23 cellular contexts compared by ENCODE assay signal in genomic region chr10:92146072-92146471, GRCh38.
A peak's percentile ranks its signal among the peaks of the same experiment; 100 is the strongest.
DNase-seq lines count a peak whose midpoint lies in the region; ATAC-seq, FAIRE-seq and TF ChIP-seq lines count a peak whose summit lies in the region.
"Had no signal": no experiment of that assay in that cellular context is flagged by ENCODE, and none has a peak within 500 bp of the region (broad histone marks: within the 10 kb centered on the region; RNA-seq: fewer than 3 reads in every experiment).

No MANE protein-coding gene starts in this region.

- intact Hi-C loops in left ventricle myocardium inferior (cut with micrococcal nuclease) (no loop called here), cardiac septum (cut with DNase I) (no loop called here), natural killer cell (cut with micrococcal nuclease) (no loop called here)

- H3K9me3 Mint-ChIP-seq in natural killer cell, result no peaks in the 10 kb centered on the region
- H3K9me3 Mint-ChIP-seq: activated T-cell treated with anti-CD3 and anti-CD28 coated beads, Interleukin-2, amount 50 U/mL, for 4 hours; CD8-positive, alpha-beta T cell; dendritic cell treated with granulocyte-macrophage colony-stimulating factor and Interleukin-4, amounts not matched to agents 40 ng/mL and 50 ng/mL, for 4 days; T-helper 1 cell treated with Interleukin-12 subunit alpha and Interleukin-12 subunit beta and Interleukin-4 antibody, amounts not matched to agents 30 μg/mL and 1 μg/mL, for 36 hours; type B pancreatic cell had no signal

- H3K27ac ChIP-seq in left ventricle myocardium inferior (replicated peaks) (peak overlapping the region; percentile 64), muscle layer of duodenum (ENCODE audit: low read length) (peak overlapping the region; percentile 49)
- H3K27ac ChIP-seq: SK-N-MC had no signal

- H3K9me3 ChIP-seq in left ventricle myocardium inferior (replicated peaks) (no peaks in the 10 kb centered on the region), muscle layer of duodenum (ENCODE audit: control insufficient read depth in 1 of 2, low read length in 2 of 2) (no peaks in the 10 kb centered on the region), HAP-1 (no peaks in the 10 kb centered on the region)

- DNase-seq in left ventricle myocardium inferior (no peak), cardiac septum (ENCODE audit: low spot score) (no peak), dermis blood vessel endothelial cell (peak; percentile 17), natural killer cell (no peak), RCC 7860 (ENCODE audit: low spot score) (no peak), HAP-1 (ENCODE audit: low spot score in 2 of 2) (no peak)
- DNase-seq: activated gamma-delta T cell treated with Interleukin-2 at 50 U/mL for 16 hours; activated T-cell treated with anti-CD3 and anti-CD28 coated beads, Interleukin-2, amount 50 U/mL, for 4 hours; CD8-positive, alpha-beta T cell; GOT3; hippocampal formation; left colon; NCI-H1092 treated with DMSO at 0.1 percent for 48 hours; NCI-H1694 treated with DMSO at 0.1 percent for 48 hours; stimulated activated CD4-positive, alpha-beta T cell treated with anti-CD3 and anti-CD28 coated beads, Interleukin-4, amount 100 ng/mL, for 4 hours had no signal

- TF ChIP-seq CTCF in left ventricle myocardium inferior (IDR thresholded peaks at IDR 0.05; ENCODE audit: borderline replicate concordance), result no peak
- no peak for TF ChIP-seq CTCF in natural killer cell (IDR thresholded peaks at IDR 0.05)

- H3K27ac Mint-ChIP-seq in natural killer cell, result no peak overlapping the region
- H3K27ac Mint-ChIP-seq: CD8-positive, alpha-beta T cell; dendritic cell treated with granulocyte-macrophage colony-stimulating factor and Interleukin-4, amounts not matched to agents 40 ng/mL and 50 ng/mL, for 4 days; progenitor cell of endocrine pancreas; T-helper 1 cell treated with Interleukin-12 subunit alpha and Interleukin-12 subunit beta and Interleukin-4 antibody, amounts not matched to agents 30 μg/mL and 1 μg/mL, for 36 hours; type B pancreatic cell had no signal

- in situ Hi-C loops in HAP-1 (cut with MboI; ENCODE audit: low sequenced_read_pairs), result no loop called here

- H3K36me3 Mint-ChIP-seq in natural killer cell, result no peaks in the 10 kb centered on the region
- H3K36me3 Mint-ChIP-seq: type B pancreatic cell had no signal

- peaks cover 16% of the 10 kb centered on the region for H3K36me3 ChIP-seq in left ventricle myocardium inferior
- H3K36me3 ChIP-seq in muscle layer of duodenum (ENCODE audit: control insufficient read depth in 1 of 2, insufficient read depth in 2 of 2, low read length in 2 of 2), result no peaks in the 10 kb centered on the region
- H3K36me3 ChIP-seq in HAP-1 (replicated peaks), result no peaks in the 10 kb centered on the region

- ATAC-seq in natural killer cell, result no peak
- no peak for ATAC-seq in HG02588 (IDR thresholded peaks at IDR 0.05; ENCODE audit: unreplicated experiment)
- ATAC-seq: activated T-cell treated with anti-CD3 and anti-CD28 coated beads, Interleukin-2, amount 50 U/mL, for 4 hours; CD8-positive, alpha-beta T cell; left colon had no signal

- H3K27me3 ChIP-seq in left ventricle myocardium inferior (ENCODE audit: low read depth) (no peaks in the 10 kb centered on the region), muscle layer of duodenum (ENCODE audit: low read depth, low read length) (no peaks in the 10 kb centered on the region), HAP-1 (ENCODE audit: low read depth) (no peaks in the 10 kb centered on the region)

- H3K4me3 Mint-ChIP-seq in natural killer cell, result no peak overlapping the region
- H3K4me3 Mint-ChIP-seq: activated T-cell treated with anti-CD3 and anti-CD28 coated beads, Interleukin-2, amount 50 U/mL, for 4 hours; CD8-positive, alpha-beta T cell; dendritic cell treated with granulocyte-macrophage colony-stimulating factor and Interleukin-4, amounts not matched to agents 40 ng/mL and 50 ng/mL, for 4 days; T-helper 1 cell treated with Interleukin-12 subunit alpha and Interleukin-12 subunit beta and Interleukin-4 antibody, amounts not matched to agents 30 μg/mL and 1 μg/mL, for 36 hours; type B pancreatic cell had no signal

- peaks cover 0 to 17% of the 10 kb centered on the region in 2 donors for H3K4me1 Mint-ChIP-seq in natural killer cell

- peaks cover 69% of the 10 kb centered on the region for H3K4me1 ChIP-seq in left ventricle myocardium inferior
- H3K4me1 ChIP-seq in muscle layer of duodenum (ENCODE audit: control insufficient read depth in 1 of 2, insufficient read depth in 2 of 2, low read length in 2 of 2), result peaks cover 0 to 12% of the 10 kb centered on the region in 2 donors
- H3K4me1 ChIP-seq in HAP-1, result peaks cover 13% of the 10 kb centered on the region

- FAIRE-seq in RCC 7860 (lab: Jason Lieb, UNC), result no peak
- FAIRE-seq: endometrium had no signal

- H3K4me3 ChIP-seq in left ventricle myocardium inferior (no peak overlapping the region), muscle layer of duodenum (ENCODE audit: low read depth in 1 of 2, low read length in 2 of 2) (no peak overlapping the region), HAP-1 (no peak overlapping the region)
- H3K4me3 ChIP-seq: SK-N-MC had no signal

- no peaks in the 10 kb centered on the region for H3K27me3 Mint-ChIP-seq in natural killer cell (ENCODE audit: low read depth in 2 of 2)
- H3K27me3 Mint-ChIP-seq: dendritic cell treated with granulocyte-macrophage colony-stimulating factor and Interleukin-4, amounts not matched to agents 40 ng/mL and 50 ng/mL, for 4 days; progenitor cell of endocrine pancreas; type B pancreatic cell had no signal
